In the genomic region with DNA sequence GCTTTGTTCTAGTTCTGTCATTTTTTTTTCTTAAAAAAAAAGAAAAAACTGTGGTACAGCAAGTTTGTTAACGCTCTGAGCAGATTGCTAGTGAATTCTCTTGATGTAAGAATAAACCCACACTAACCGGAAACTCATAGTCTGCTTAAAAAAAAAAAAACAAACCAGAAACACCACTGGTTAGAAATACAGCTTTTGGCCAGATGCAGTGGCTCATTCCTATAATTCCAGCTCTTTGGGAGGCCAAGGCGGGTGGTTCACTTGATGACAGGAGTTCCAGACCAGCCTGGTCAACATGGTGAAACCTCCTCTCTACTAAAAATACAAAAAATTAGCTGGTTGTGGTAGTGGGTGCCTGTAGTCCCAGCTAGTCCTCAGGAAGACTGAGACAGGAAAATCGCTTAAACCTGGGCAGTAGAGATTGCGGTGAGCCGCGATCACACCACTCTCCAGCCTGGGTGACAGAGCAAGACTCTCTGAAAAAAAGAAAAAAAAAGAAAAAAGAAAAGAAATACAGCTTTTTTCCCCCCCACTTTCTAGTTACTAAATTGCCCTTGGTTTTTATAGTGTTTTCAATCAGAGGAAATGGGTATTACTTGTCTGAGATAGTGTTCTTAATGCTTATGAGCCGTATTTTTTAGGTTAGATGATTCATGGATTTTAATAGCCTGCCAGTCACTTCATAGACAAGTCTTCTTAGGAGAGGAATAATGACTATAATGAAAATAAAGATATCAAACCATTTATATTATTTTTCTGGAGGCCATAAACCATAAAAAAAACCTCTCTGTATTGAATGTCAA, we compare ENCODE assay signal across 17 cellular contexts.
A peak's percentile ranks its signal among the peaks of the same experiment; 100 is the strongest.
DNase-seq lines count a peak whose midpoint lies in the region; ATAC-seq lines count a peak whose summit lies in the region.
"Had no signal": no experiment of that assay in that cellular context is flagged by ENCODE, and none has a peak within 500 bp of the region (broad histone marks: within the 10 kb centered on the region; RNA-seq: fewer than 3 reads in every experiment).

No MANE protein-coding gene starts in this region.

- peak overlapping the region; percentile 31 for H3K27ac Mint-ChIP-seq in activated naive CD8-positive, alpha-beta T cell treated with anti-CD3 and anti-CD28 coated beads, Interleukin-2, amount 50 U/mL, for 24 hours
- peak overlapping the region; percentile 20 to 81 (median 60) for H3K27ac Mint-ChIP-seq in immature natural killer cell
- H3K27ac Mint-ChIP-seq: progenitor cell of endocrine pancreas, T-helper 17 cell had no signal

- no peaks in the 10 kb centered on the region for H3K27me3 ChIP-seq in ACC112 (ENCODE audit: insufficient read depth, low read length)
- H3K27me3 ChIP-seq: BE2C, colonic mucosa had no signal

- H3K27me3 Mint-ChIP-seq in activated naive CD8-positive, alpha-beta T cell treated with anti-CD3 and anti-CD28 coated beads, Interleukin-2, amount 50 U/mL, for 24 hours, result no peaks in the 10 kb centered on the region
- H3K27me3 Mint-ChIP-seq in immature natural killer cell (ENCODE audit: low read depth in 3 of 3), result peaks cover 0 to 5% (median 2%) of the 10 kb centered on the region in 3 donors
- H3K27me3 Mint-ChIP-seq: progenitor cell of endocrine pancreas, T-helper 17 cell had no signal

- peaks cover 6% of the 10 kb centered on the region for H3K36me3 Mint-ChIP-seq in activated naive CD8-positive, alpha-beta T cell treated with anti-CD3 and anti-CD28 coated beads, Interleukin-2, amount 50 U/mL, for 24 hours (ENCODE audit: low read depth)
- H3K36me3 Mint-ChIP-seq in immature natural killer cell, result no peaks in the 10 kb centered on the region

- H3K36me3 ChIP-seq in ACC112 (ENCODE audit: insufficient read depth, low read length), result no peaks in the 10 kb centered on the region
- H3K36me3 ChIP-seq: BE2C, colonic mucosa had no signal

- H3K4me3 ChIP-seq in ACC112 (ENCODE audit: low read depth, low read length), result no peak overlapping the region
- H3K4me3 ChIP-seq: colonic mucosa had no signal

- no peaks in the 10 kb centered on the region for H3K9me3 Mint-ChIP-seq in activated naive CD8-positive, alpha-beta T cell treated with anti-CD3 and anti-CD28 coated beads, Interleukin-2, amount 50 U/mL, for 24 hours
- H3K9me3 Mint-ChIP-seq in immature natural killer cell, result no peaks in the 10 kb centered on the region

- no peaks in the 10 kb centered on the region for H3K79me2 ChIP-seq in ACC112 (ENCODE audit: control insufficient read depth, insufficient read depth, low read length, unreplicated experiment)

- no peak for ATAC-seq in activated naive CD8-positive, alpha-beta T cell treated with anti-CD3 and anti-CD28 coated beads, Interleukin-2, amount 50 U/mL, for 24 hours
- no peak for ATAC-seq in GM21825 (IDR thresholded peaks at IDR 0.05; ENCODE audit: unreplicated experiment)
- no peak for ATAC-seq in HG03095 (IDR thresholded peaks at IDR 0.05; ENCODE audit: unreplicated experiment)
- ATAC-seq: Panc1, T-helper 17 cell had no signal

- peaks cover 29% of the 10 kb centered on the region for H3K4me1 ChIP-seq in ACC112 (ENCODE audit: control insufficient read depth, insufficient read depth, low read length, unreplicated experiment)
- H3K4me1 ChIP-seq: colonic mucosa had no signal

- peak overlapping the region; percentile 85 for H3K27ac ChIP-seq in ACC112 (ENCODE audit: low read depth, low read length)
- H3K27ac ChIP-seq: colonic mucosa had no signal

- H3K4me3 Mint-ChIP-seq in activated naive CD8-positive, alpha-beta T cell treated with anti-CD3 and anti-CD28 coated beads, Interleukin-2, amount 50 U/mL, for 24 hours, result no peak overlapping the region
- peak overlapping the region; percentile 31 to 77 (median 63) for H3K4me3 Mint-ChIP-seq in immature natural killer cell
- H3K4me3 Mint-ChIP-seq: T-helper 17 cell had no signal

- no peak overlapping the region for H2AFZ ChIP-seq in ACC112 (ENCODE audit: low read length, unreplicated experiment)

- DNase-seq in EL (peak; percentile 72), immature natural killer cell (peak; percentile 64 to 70 (median 65)), germinal center (ENCODE audit: low spot score) (no peak), NCI-H748 (lab: John Stamatoyannopoulos, UW; ENCODE audit: unreplicated experiment) (no peak)
- no peak for DNase-seq in activated naive CD8-positive, alpha-beta T cell treated with anti-CD3 and anti-CD28 coated beads, Interleukin-2, amount 50 U/mL, for 24 hours
- DNase-seq: activated naive CD4-positive, alpha-beta T cell; BE2C; colonic mucosa; foreskin melanocyte; GOT3; NCI-H226; T-helper 17 cell had no signal

- peaks cover 22% of the 10 kb centered on the region for H3K4me1 Mint-ChIP-seq in activated naive CD8-positive, alpha-beta T cell treated with anti-CD3 and anti-CD28 coated beads, Interleukin-2, amount 50 U/mL, for 24 hours
- peaks cover 13 to 25% of the 10 kb centered on the region in 2 donors for H3K4me1 Mint-ChIP-seq in immature natural killer cell

Comparison
In these comparisons a context has a peak if more than half of its experiments do, and no peak if none do; other contexts are left out.
1. DNase-seq: peak in EL (single experiment) and immature natural killer cell (3 of 3); none in activated naive CD8-positive, alpha-beta T cell treated with anti-CD3 and anti-CD28 coated beads, Interleukin-2, amount 50 U/mL, for 24 hours (single experiment), germinal center (single experiment) and NCI-H748 (single experiment).